Comparison of ENCODE assay signal across 32 cellular contexts in genomic region chr6:3506195-3506594, GRCh38. TPM values are rescaled to one million over a fixed set of nuclear protein-coding genes. Genes with fewer than 3 reads are reported as not detected.
A peak's percentile ranks its signal among the peaks of the same experiment; 100 is the strongest.
DNase-seq lines count a peak whose midpoint lies in the region; ATAC-seq, FAIRE-seq and TF ChIP-seq lines count a peak whose summit lies in the region.
"Had no signal": no experiment of that assay in that cellular context is flagged by ENCODE, and none has a peak within 500 bp of the region (broad histone marks: within the 10 kb centered on the region; RNA-seq: fewer than 3 reads in every experiment).

No MANE protein-coding gene starts in this region.

- H4K20me1 ChIP-seq in K562 (replicated peaks; ENCODE audit: control insufficient read depth, insufficient read depth, low read length) = no peaks in the 10 kb centered on the region
- H4K20me1 ChIP-seq: BLaER1 treated with 17β-estradiol and CSF1 and Interleukin-3, amounts not matched to agents 10 nM and 100 nM had no signal

- no peak overlapping the region for H3K27ac ChIP-seq in K562 (ENCODE audit: extremely low read depth, low read depth, low read length)
- no peak overlapping the region for H3K27ac ChIP-seq in neuronal stem cell (replicated peaks; ENCODE audit: low read length)
- no peak overlapping the region for H3K27ac ChIP-seq in gastroesophageal sphincter
- H3K27ac ChIP-seq: esophagus squamous epithelium, SJCRH30, stomach, tibial nerve had no signal

- in situ Hi-C loops in K562 (cut with MboI) = no loop called here

- no peaks in the 10 kb centered on the region for H3K79me2 ChIP-seq in K562 (ENCODE audit: control insufficient read depth, insufficient read depth, low read length)

- no peak for TF ChIP-seq POLR2A in NB4 (IDR thresholded peaks at IDR 0.05; ENCODE audit: extremely low read depth, insufficient read length)
- TF ChIP-seq POLR2A in K562 (conservative IDR thresholded peaks at IDR 0.05) = no peak
- TF ChIP-seq POLR2A in gastroesophageal sphincter (IDR thresholded peaks at IDR 0.05) = no peak

- peak; percentile 54 for ATAC-seq in K562
- no peak for ATAC-seq in gastroesophageal sphincter
- ATAC-seq in GM19455 (IDR thresholded peaks at IDR 0.05; ENCODE audit: unreplicated experiment) = no peak
- ATAC-seq: activated CD8-positive, alpha-beta memory T cell treated with anti-CD3 and anti-CD28 coated beads, Interleukin-2, amount 10 ng/mL, durations not matched to agents 7 days and 5 days; Panc1 had no signal

- H2BK12ac ChIP-seq in neuronal stem cell (ENCODE audit: low read length) = no peak overlapping the region

- H3K79me1 ChIP-seq in neuronal stem cell (ENCODE audit: low read depth, low read length) = no peaks in the 10 kb centered on the region

- no peak overlapping the region for H2AK5ac ChIP-seq in neuronal stem cell (ENCODE audit: low read depth, low read length)

- no peak overlapping the region for H3K9ac ChIP-seq in K562 (ENCODE audit: insufficient read depth in 1 of 2, low read depth in 2 of 2, low read length in 2 of 2)
- no peak overlapping the region for H3K9ac ChIP-seq in neuronal stem cell (ENCODE audit: low read depth, low read length, poor library complexity)
- H3K9ac ChIP-seq: BLaER1 treated with 17β-estradiol and CSF1 and Interleukin-3, amounts not matched to agents 10 nM and 100 nM had no signal

- FAIRE-seq in K562 (lab: Jason Lieb, UNC) = no peak
- FAIRE-seq: endometrium, TTC549 had no signal

- TF ChIP-seq EP300 in K562 (IDR thresholded peaks at IDR 0.05; ENCODE audit: low read length) (no peak), gastroesophageal sphincter (IDR thresholded peaks at IDR 0.05) (no peak)

- CTCF ChIA-PET in K562 (lab: Yijun Ruan, JAX; ENCODE audit: low intra/inter-chr PET ratio) = no interaction called here

- no peak overlapping the region for H3K4ac ChIP-seq in neuronal stem cell (ENCODE audit: low read length)

- POLR2A ChIA-PET in K562 (lab: Yijun Ruan, JAX) = interaction anchor here (0.7 kb wide), 1 partner anchor 24 kb away, joined by 3 read pairs; no protein-coding TSS in a partner anchor

- no peaks in the 10 kb centered on the region for H3K9me3 ChIP-seq in K562 (replicated peaks; ENCODE audit: control insufficient read depth, insufficient read depth, low read depth, low read length)
- no peaks in the 10 kb centered on the region for H3K9me3 ChIP-seq in neuronal stem cell (replicated peaks in 1 of 2; ENCODE audit: control insufficient read depth in 2 of 2, insufficient read depth in 1 of 2, low read depth in 1 of 2, low read length in 2 of 2)
- no peaks in the 10 kb centered on the region for H3K9me3 ChIP-seq in gastroesophageal sphincter
- H3K9me3 ChIP-seq: esophagus squamous epithelium, MG63, SJCRH30, stomach, tibial nerve had no signal

- no peak overlapping the region for H3K23ac ChIP-seq in neuronal stem cell (ENCODE audit: low read depth, low read length, poor library complexity)

- H3K4me1 ChIP-seq in K562 (replicated peaks in 1 of 2; ENCODE audit: control insufficient read depth in 2 of 2, insufficient read depth in 2 of 2, low read length in 2 of 2) (0 out of 5 replicates have a peak, but pooled peaks cover 0 to 3% of the 10 kb centered on the region in 2 experiments), neuronal stem cell (ENCODE audit: control insufficient read depth in 2 of 2, insufficient read depth in 1 of 2, low read depth in 1 of 2, low read length in 2 of 2) (peaks cover 9 to 11% of the 10 kb centered on the region in 2 donors), gastroesophageal sphincter (no peaks in the 10 kb centered on the region)
- H3K4me1 ChIP-seq: SJCRH30, tibial nerve had no signal

- no peak for TF ChIP-seq RAD21 in K562 (CRISPR knock-in tag; conservative IDR thresholded peaks at IDR 0.05 in 1 of 2, IDR thresholded peaks at IDR 0.05 in 1 of 2)

- H3K27me3 ChIP-seq in K562 (ENCODE audit: control insufficient read depth in 2 of 2, insufficient read depth in 2 of 2, low read length in 2 of 2) (peaks cover 29 to 39% of the 10 kb centered on the region in 2 experiments), neuronal stem cell (ENCODE audit: control insufficient read depth in 3 of 3, insufficient read depth in 3 of 3, low read depth in 1 of 3, low read length in 3 of 3) (no peaks in the 10 kb centered on the region), gastroesophageal sphincter (no peaks in the 10 kb centered on the region)
- H3K27me3 ChIP-seq: BLaER1 treated with 17β-estradiol and CSF1 and Interleukin-3, amounts not matched to agents 10 nM and 100 nM; esophagus squamous epithelium; MG63; SJCRH30; stomach; tibial nerve had no signal

- H2BK15ac ChIP-seq in neuronal stem cell (ENCODE audit: low read length) = no peak overlapping the region

- no peak for TF ChIP-seq CTCF in NB4 (IDR thresholded peaks at IDR 0.05; ENCODE audit: low read depth, low read length)
- TF ChIP-seq CTCF in K562 (IDR thresholded peaks at IDR 0.05 in 2 of 3, conservative IDR thresholded peaks at IDR 0.05 in 1 of 3; ENCODE audit: insufficient read depth in 2 of 3, low read depth in 1 of 3, low read length in 3 of 3) = no peak
- TF ChIP-seq CTCF in gastroesophageal sphincter (IDR thresholded peaks at IDR 0.05) = no peak

- no peak overlapping the region for H4K91ac ChIP-seq in neuronal stem cell (ENCODE audit: low read depth, low read length, poor library complexity)

- H2AFZ ChIP-seq in K562 (ENCODE audit: low read depth, low read length) (no peak overlapping the region), neuronal stem cell (ENCODE audit: low read length) (peak overlapping the region; percentile 53)

- no TSS peak for BruUV-seq in K562 (replicated peaks; lab: Mats Ljungman, UMichigan)

- no peak overlapping the region for H3K4me3 ChIP-seq in NB4 (ENCODE audit: low read depth, low read length)
- H3K4me3 ChIP-seq in K562 = no peak overlapping the region
- no peak overlapping the region for H3K4me3 ChIP-seq in neuronal stem cell (ENCODE audit: low read length in 2 of 2)
- no peak overlapping the region for H3K4me3 ChIP-seq in gastroesophageal sphincter
- H3K4me3 ChIP-seq: BLaER1 treated with 17β-estradiol and CSF1 and Interleukin-3, amounts not matched to agents 10 nM and 100 nM; esophagus squamous epithelium; MG63; SJCRH30; smooth muscle cell; stomach; tibial nerve had no signal

- H3K36me3 ChIP-seq in K562 (ENCODE audit: control insufficient read depth, insufficient read depth, low read length) = no peaks in the 10 kb centered on the region
- H3K36me3 ChIP-seq in neuronal stem cell (replicated peaks in 1 of 2; ENCODE audit: control insufficient read depth in 2 of 2, insufficient read depth in 2 of 2, low read length in 2 of 2) = no peaks in the 10 kb centered on the region
- H3K36me3 ChIP-seq in gastroesophageal sphincter = no peaks in the 10 kb centered on the region
- H3K36me3 ChIP-seq: BLaER1 treated with 17β-estradiol and CSF1 and Interleukin-3, amounts not matched to agents 10 nM and 100 nM; esophagus squamous epithelium; MG63; SJCRH30; stomach; tibial nerve had no signal

- no peak overlapping the region for H3K14ac ChIP-seq in neuronal stem cell (ENCODE audit: low read length)

- no peak overlapping the region for H3K4me2 ChIP-seq in K562 (ENCODE audit: insufficient read depth, low read length)
- no peak overlapping the region for H3K4me2 ChIP-seq in neuronal stem cell (ENCODE audit: insufficient read depth, low read length, poor library complexity, severe bottlenecking)
- H3K4me2 ChIP-seq: smooth muscle cell had no signal

- peak; percentile 34 for DNase-seq in Ammon's horn (ENCODE audit: low spot score)
- DNase-seq in NB4 (ENCODE audit: low read depth) = peak; percentile 12
- DNase-seq in K562 (ENCODE audit: extremely low read depth in 1 of 4, low spot score in 3 of 4) = no peak
- no peak for DNase-seq in neuronal stem cell (ENCODE audit: low spot score)
- DNase-seq in AML-193 (lab: John Stamatoyannopoulos, UW) = no peak
- DNase-seq: activated CD4-positive, alpha-beta T cell treated with anti-CD3 and anti-CD28 coated beads, Interleukin-2, amount 50 U/mL, for 1 hour; activated CD8-positive, alpha-beta memory T cell treated with anti-CD3 and anti-CD28 coated beads, Interleukin-2, amount 10 ng/mL, durations not matched to agents 7 days and 5 days; activated T-cell treated with anti-CD3 and anti-CD28 coated beads, Interleukin-2, amount 50 U/mL, for 48 hours; Calu3; dermis blood vessel endothelial cell; esophagus squamous epithelium; foreskin melanocyte; KBM-7; mesendoderm; MG63; naive B cell; NCI-H1436 treated with DMSO at 0.1 percent for 48 hours; NCI-H510A treated with DMSO at 0.1 percent for 48 hours; nucleus accumbens; SJCRH30; stimulated activated CD4-positive, alpha-beta T cell treated with anti-CD3 and anti-CD28 coated beads, Interleukin-1b, Interleukin-23, amount 100 ng/mL, for 48 hours; stimulated activated CD8-positive, alpha-beta memory T cell treated with anti-CD3 and anti-CD28 coated beads, Interleukin-4, amount 100 ng/mL, for 48 hours; stomach; T-helper 1 cell had no signal

- no peak overlapping the region for H2BK120ac ChIP-seq in neuronal stem cell (ENCODE audit: low read depth, low read length)

- no peak overlapping the region for H2BK5ac ChIP-seq in neuronal stem cell (ENCODE audit: low read length)

- no peaks in the 10 kb centered on the region for H3K9me1 ChIP-seq in K562 (ENCODE audit: control insufficient read depth, insufficient read depth, low read length)

- 2% methylated on average over 4 of the region's 4 CpGs for WGBS in K562 (ENCODE audit: insufficient coverage, low coverage, missing lambda C conversion rate)
- no CpG with 5 or more reads among the region's 4 CpGs for whole genome bisulfite sequencing in neuronal stem cell (ENCODE audit: extremely low coverage in 2 of 2, insufficient read length in 2 of 2, insufficient replicate concordance in 1 of 2), 2 donors
- WGBS in gastroesophageal sphincter (ENCODE audit: low coverage in 1 of 2), 2 donors = 60 to 100% methylated on average over 1 to 2 of the region's 4 CpGs

- intact Hi-C loops in K562 (cut with micrococcal nuclease) = no loop called here

- H3K18ac ChIP-seq in neuronal stem cell (ENCODE audit: low read length) = no peak overlapping the region

- H4K8ac ChIP-seq in neuronal stem cell (ENCODE audit: low read depth, low read length) = no peak overlapping the region

RNA-seq across cellular contexts. Expression of gene SLC22A23, which starts 49.3 kb away (rescaled TPM):
- total RNA-seq in K562 (2011; cell fraction: chromatin; rRNA removed; ENCODE audit: low replicate concordance) = 37.5 and 58.5 TPM in 2 replicates
- total RNA-seq in K562 (2011; cell fraction: nucleolus; rRNA removed) = 38.7 and 44.9 TPM in 2 replicates
- 41.6 and 49.3 TPM in 2 replicates for total RNA-seq in K562 (2011; cell fraction: nucleoplasm; rRNA removed)
- 4.0 TPM in 2 replicates for total RNA-seq in K562 (2014; rRNA removed)
- total RNA-seq in K562 (2014; rRNA removed; fragmentation: Illumina TruSeq; extraction: Trizol) = 1.6 and 1.9 TPM in 2 replicates
- total RNA-seq in K562 (2015; rRNA removed; fragmentation: Illumina TruSeq; extraction: Trizol) = 1.1 and 1.2 TPM in 2 replicates
- total RNA-seq in K562 (2021) = 7.3 and 8.7 TPM in 2 replicates
- polyA plus RNA-seq in K562 (2011; rRNA removed) = 2.1 and 3.2 TPM in 2 replicates
- 3.3 and 3.5 TPM in 2 replicates for polyA plus RNA-seq in K562 (2011; cell fraction: cytosol; rRNA removed)
- polyA plus RNA-seq in K562 (2011; cell fraction: nucleus; rRNA removed) = 7.3 and 12.9 TPM in 2 replicates
- polyA plus RNA-seq in K562 (2012) = 3.6 and 8.0 TPM in 2 replicates
- 4.1 and 5.4 TPM in 2 replicates for polyA plus RNA-seq in K562 (2014; fragmentation: Illumina TruSeq; extraction: Trizol)
- polyA plus RNA-seq in K562 (2014; fragmentation: Nextera tagmentation; extraction: Ambion mirVana) = under 1 TPM; 0.30 to 0.32 TPM
- 2.5 and 4.7 TPM in 2 replicates for polyA plus RNA-seq in K562 (2014; rRNA removed)
- 6.7 and 10.2 TPM in 2 replicates for polyA minus RNA-seq in K562 (2011; rRNA and poly(A)+ RNA removed)
- polyA minus RNA-seq in K562 (2011; cell fraction: cytosol; rRNA and poly(A)+ RNA removed) = 5.6 and 7.4 TPM in 2 replicates
- 13.2 and 15.6 TPM in 2 replicates for polyA minus RNA-seq in K562 (2011; cell fraction: nucleus; rRNA and poly(A)+ RNA removed)
- 3.6 TPM for polyA plus RNA-seq in neuronal stem cell (2013, experiment 1 of 2)
- 3.7 TPM for polyA plus RNA-seq in neuronal stem cell (2013, experiment 2 of 2)
- total RNA-seq in gastroesophageal sphincter = 10 to 100 TPM in 1 of 4 donors, 1 to 10 TPM in 3; 6.2 to 10.8 (median 7.8) TPM

Comparison
In these comparisons a context has a peak if more than half of its experiments do, and no peak if none do; other contexts are left out.
1. DNase-seq: peak in Ammon's horn (single experiment) and NB4 (single experiment); none in K562 (0 of 4), neuronal stem cell (single experiment) and AML-193 (0 of 2).